ENCODE assay signal across 25 cellular contexts in the genomic region with DNA sequence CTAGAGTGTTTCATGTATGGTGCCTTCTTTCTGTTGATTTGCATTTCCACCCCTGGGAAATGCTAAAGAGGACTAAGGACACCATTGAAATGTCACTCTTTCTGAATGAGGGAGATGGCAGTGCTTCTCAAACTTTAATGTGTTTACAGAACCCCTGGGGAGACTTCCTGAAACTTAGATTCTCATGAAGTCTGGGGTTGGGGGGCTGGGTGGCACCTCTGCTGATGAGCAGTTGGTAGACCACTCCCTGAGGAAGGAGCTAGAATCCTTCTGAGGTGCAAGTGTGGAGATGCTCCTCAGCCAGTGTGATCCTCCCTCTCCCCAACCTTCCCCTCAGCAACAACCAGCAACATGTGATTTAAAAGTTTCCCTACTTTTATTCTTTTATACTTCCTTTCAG.
DNase-seq lines count a peak whose midpoint lies in the region; ATAC-seq lines count a peak whose summit lies in the region.
"Had no signal": no experiment of that assay in that cellular context is flagged by ENCODE, and none has a peak within 500 bp of the region (broad histone marks: within the 10 kb centered on the region; RNA-seq: fewer than 3 reads in every experiment).

No MANE protein-coding gene starts in this region.

- no peak overlapping the region for H3K27ac Mint-ChIP-seq in stimulated activated naive B cell treated with anti-CD40 and anti-IgM and Interleukin-4, amounts not matched to agents 10 μg/mL and 1 μg/mL and 100 μg/mL, for 72 hours
- H3K27ac Mint-ChIP-seq: activated CD4-positive, alpha-beta memory T cell treated with anti-CD3 and anti-CD28 coated beads, Interleukin-2, amount 10 ng/mL, durations not matched to agents 7 days and 5 days; activated naive CD4-positive, alpha-beta T cell treated with anti-CD3 and anti-CD28 coated beads for 36 hours; effector memory CD8-positive, alpha-beta T cell; HFFc6; neural progenitor cell; stimulated activated naive CD8-positive, alpha-beta T cell treated with anti-CD3 and anti-CD28 coated beads, Interleukin-15, amount 100 ng/mL, for 72 hours; T-helper 17 cell had no signal

- no peaks in the 10 kb centered on the region for H3K4me1 Mint-ChIP-seq in stimulated activated naive B cell treated with anti-CD40 and anti-IgM and Interleukin-4, amounts not matched to agents 10 μg/mL and 1 μg/mL and 100 μg/mL, for 72 hours
- H3K4me1 Mint-ChIP-seq: activated CD4-positive, alpha-beta memory T cell treated with anti-CD3 and anti-CD28 coated beads, Interleukin-2, amount 10 ng/mL, durations not matched to agents 7 days and 5 days; central memory CD8-positive, alpha-beta T cell; neural progenitor cell; stimulated activated naive CD8-positive, alpha-beta T cell treated with anti-CD3 and anti-CD28 coated beads, Interleukin-15, amount 100 ng/mL, for 72 hours; T-helper 17 cell had no signal

- H3K27me3 Mint-ChIP-seq in stimulated activated naive B cell treated with anti-CD40 and anti-IgM and Interleukin-4, amounts not matched to agents 10 μg/mL and 1 μg/mL and 100 μg/mL, for 72 hours, result no peaks in the 10 kb centered on the region
- H3K27me3 Mint-ChIP-seq: activated CD4-positive, alpha-beta memory T cell treated with anti-CD3 and anti-CD28 coated beads, Interleukin-2, amount 10 ng/mL, durations not matched to agents 7 days and 5 days; central memory CD8-positive, alpha-beta T cell; effector memory CD8-positive, alpha-beta T cell; stimulated activated naive CD8-positive, alpha-beta T cell treated with anti-CD3 and anti-CD28 coated beads, Interleukin-15, amount 100 ng/mL, for 72 hours; T-helper 17 cell had no signal

- no peaks in the 10 kb centered on the region for H3K9me3 Mint-ChIP-seq in stimulated activated naive B cell treated with anti-CD40 and anti-IgM and Interleukin-4, amounts not matched to agents 10 μg/mL and 1 μg/mL and 100 μg/mL, for 72 hours
- H3K9me3 Mint-ChIP-seq: activated CD4-positive, alpha-beta memory T cell treated with anti-CD3 and anti-CD28 coated beads, Interleukin-2, amount 10 ng/mL, durations not matched to agents 7 days and 5 days; activated naive CD4-positive, alpha-beta T cell treated with anti-CD3 and anti-CD28 coated beads for 36 hours; neural progenitor cell; stimulated activated naive CD8-positive, alpha-beta T cell treated with anti-CD3 and anti-CD28 coated beads, Interleukin-15, amount 100 ng/mL, for 72 hours had no signal

- DNase-seq in OCI-M1 (lab: John Stamatoyannopoulos, UW), result peak; percentile 29
- DNase-seq in stimulated activated CD4-positive, alpha-beta T cell treated with anti-CD3 and anti-CD28 coated beads, Interleukin-4, amount 100 ng/mL, for 4 hours, result no peak
- no peak for DNase-seq in stimulated activated naive B cell treated with anti-CD40 and anti-IgM and Interleukin-4, amounts not matched to agents 10 μg/mL and 1 μg/mL and 100 μg/mL, for 72 hours
- no peak for DNase-seq in sciatic nerve (ENCODE audit: low spot score)
- DNase-seq: activated CD4-positive, alpha-beta memory T cell treated with anti-CD3 and anti-CD28 coated beads, Interleukin-2, amount 10 ng/mL, durations not matched to agents 7 days and 5 days; activated CD4-positive, alpha-beta T cell treated with anti-CD3 and anti-CD28 coated beads for 1 hour; activated CD8-positive, alpha-beta memory T cell treated with anti-CD3 and anti-CD28 coated beads, Interleukin-2, amount 50 U/mL, for 48 hours; effector memory CD8-positive, alpha-beta T cell; left lung; NCI-H2029; NCI-H524 treated with DMSO at 0.1 percent for 48 hours; NK-92 treated with Interleukin-12 subunit alpha and Interleukin-12 subunit beta, amount 100 ng/mL, for 24 hours; right cardiac atrium; SK-N-SH; stimulated activated CD4-positive, alpha-beta T cell treated with anti-CD3 and anti-CD28 coated beads, Interleukin-1b, Interleukin-23, amount 100 ng/mL, for 48 hours; stimulated activated naive CD8-positive, alpha-beta T cell treated with anti-CD3 and anti-CD28 coated beads, Interleukin-15, amount 100 ng/mL, for 72 hours; T-helper 17 cell had no signal

- peak; percentile 22 for ATAC-seq in GM18867 (IDR thresholded peaks at IDR 0.05; ENCODE audit: unreplicated experiment)
- ATAC-seq in GM21528 (IDR thresholded peaks at IDR 0.05; ENCODE audit: low FRiP score, unreplicated experiment), result peak; percentile 22
- no peak for ATAC-seq in stimulated activated naive B cell treated with anti-CD40 and anti-IgM and Interleukin-4, amounts not matched to agents 10 μg/mL and 1 μg/mL and 100 μg/mL, for 72 hours (replicated peaks)
- ATAC-seq in GM19397 (IDR thresholded peaks at IDR 0.05; ENCODE audit: unreplicated experiment), result no peak
- ATAC-seq in sciatic nerve, result no peak
- ATAC-seq: effector memory CD8-positive, alpha-beta T cell; Right ventricle myocardium inferior; T-helper 17 cell had no signal

- H3K4me3 Mint-ChIP-seq in stimulated activated naive B cell treated with anti-CD40 and anti-IgM and Interleukin-4, amounts not matched to agents 10 μg/mL and 1 μg/mL and 100 μg/mL, for 72 hours, result no peak overlapping the region
- H3K4me3 Mint-ChIP-seq: activated CD4-positive, alpha-beta memory T cell treated with anti-CD3 and anti-CD28 coated beads, Interleukin-2, amount 10 ng/mL, durations not matched to agents 7 days and 5 days; activated naive CD4-positive, alpha-beta T cell treated with anti-CD3 and anti-CD28 coated beads for 36 hours; central memory CD8-positive, alpha-beta T cell; effector memory CD8-positive, alpha-beta T cell; HFFc6; neural progenitor cell; stimulated activated naive CD8-positive, alpha-beta T cell treated with anti-CD3 and anti-CD28 coated beads, Interleukin-15, amount 100 ng/mL, for 72 hours; T-helper 17 cell had no signal

- intact Hi-C loops in sciatic nerve (cut with DNase I), result no loop called here

- H3K36me3 Mint-ChIP-seq in stimulated activated naive B cell treated with anti-CD40 and anti-IgM and Interleukin-4, amounts not matched to agents 10 μg/mL and 1 μg/mL and 100 μg/mL, for 72 hours, result no peaks in the 10 kb centered on the region
- H3K36me3 Mint-ChIP-seq: neural progenitor cell had no signal

Comparison
In these comparisons a context has a peak if more than half of its experiments do, and no peak if none do; other contexts are left out.
1. ATAC-seq: peak in GM18867 (single experiment) and GM21528 (single experiment); none in stimulated activated naive B cell treated with anti-CD40 and anti-IgM and Interleukin-4, amounts not matched to agents 10 μg/mL and 1 μg/mL and 100 μg/mL, for 72 hours (0 of 2), GM19397 (single experiment) and sciatic nerve (single experiment).